ENCODE assay signal across 16 cellular contexts in genomic region chr2:75375646-75376582, GRCh38.
DNase-seq lines count a peak whose midpoint lies in the region; ATAC-seq and TF ChIP-seq lines count a peak whose summit lies in the region.
"Had no signal": no experiment of that assay in that cellular context is flagged by ENCODE, and none has a peak within 500 bp of the region (broad histone marks: within the 10 kb centered on the region; RNA-seq: fewer than 3 reads in every experiment).

No MANE protein-coding gene starts in this region.

- no peak for TF ChIP-seq CTCF in retinal pigment epithelial cell (conservative IDR thresholded peaks at IDR 0.05; ENCODE audit: low read depth, low read length)

- H3K4me3 ChIP-seq in retinal pigment epithelial cell (ENCODE audit: low read length), result no peak overlapping the region
- H3K4me3 ChIP-seq: adrenal gland, SJSA1, transverse colon had no signal

- DNase-seq in GM03348 (ENCODE audit: low spot score), result peak; percentile 17
- DNase-seq in NCI-H2029 treated with DMSO at 0.1 percent for 48 hours (lab: John Stamatoyannopoulos, UW), result peak; percentile 13
- DNase-seq in fibroblast of gingiva (ENCODE audit: low read depth), result peak; percentile 33
- peak; percentile 2 for DNase-seq in retinal pigment epithelial cell (ENCODE audit: low read depth)
- DNase-seq in NCI-H526 treated with DMSO at 0.1 percent for 48 hours (lab: John Stamatoyannopoulos, UW), result no peak
- DNase-seq: activated CD4-positive, alpha-beta memory T cell treated with anti-CD3 and anti-CD28 coated beads for 36 hours; adrenal gland; CD8-positive, alpha-beta T cell; left ventricle myocardium superior; naive thymus-derived CD4-positive, alpha-beta T cell; NCI-H1694 treated with DMSO at 0.1 percent for 48 hours; retina; transverse colon had no signal

- ATAC-seq in HG02852 (IDR thresholded peaks at IDR 0.05; ENCODE audit: unreplicated experiment), result no peak
- ATAC-seq in GM19395 (IDR thresholded peaks at IDR 0.05; ENCODE audit: unreplicated experiment), result no peak
- ATAC-seq: CD8-positive, alpha-beta T cell; left ventricle myocardium superior; naive thymus-derived CD4-positive, alpha-beta T cell had no signal
